In genomic region chr10:71234970-71235681, GRCh38 we compare ENCODE assay signal across 11 cellular contexts. TPM values are rescaled to one million over a fixed set of nuclear protein-coding genes. Genes with fewer than 3 reads are reported as not detected.
DNase-seq lines count a peak whose midpoint lies in the region; ATAC-seq and TF ChIP-seq lines count a peak whose summit lies in the region.
"Had no signal": no experiment of that assay in that cellular context is flagged by ENCODE, and none has a peak within 500 bp of the region (broad histone marks: within the 10 kb centered on the region; RNA-seq: fewer than 3 reads in every experiment).

No MANE protein-coding gene starts in this region.

- H3K36me3 Mint-ChIP-seq in activated T-helper 1 cell treated with anti-CD3 and anti-CD28 coated beads, Interleukin-12 subunit alpha, Interleukin-12 subunit beta, Interleukin-2, Interleukin-4 antibody, amounts not matched to agents 30 ng/mL and 10 ng/mL and 1 ng/mL, durations not matched to agents 14 hours and 24 hours and 36 hours (ENCODE audit: low read depth): no peaks in the 10 kb centered on the region

- peak; percentile 76 for DNase-seq in ELF-1 (ENCODE audit: low read depth, low spot score)
- peak; percentile 52 for DNase-seq in astrocyte of the cerebellum (ENCODE audit: low read depth)
- DNase-seq in iris pigment epithelial cell (ENCODE audit: low read depth): peak; percentile 58
- no peak for DNase-seq in stimulated activated CD4-positive, alpha-beta T cell treated with anti-CD3 and anti-CD28 coated beads, Interleukin-15, amount 100 ng/mL, for 24 hours
- no peak for DNase-seq in activated T-helper 1 cell treated with anti-CD3 and anti-CD28 coated beads, Interleukin-12 subunit alpha, Interleukin-12 subunit beta, Interleukin-2, Interleukin-4 antibody, amounts not matched to agents 30 ng/mL and 10 ng/mL and 1 ng/mL, durations not matched to agents 14 hours and 24 hours and 36 hours (ENCODE audit: low spot score)
- DNase-seq: NCI-H146 had no signal

- intact Hi-C loops in activated T-helper 1 cell treated with anti-CD3 and anti-CD28 coated beads, Interleukin-12 subunit alpha, Interleukin-12 subunit beta, Interleukin-2, Interleukin-4 antibody, amounts not matched to agents 30 ng/mL and 10 ng/mL and 1 ng/mL, durations not matched to agents 14 hours and 24 hours and 36 hours (cut with micrococcal nuclease): no loop called here

- H3K27me3 Mint-ChIP-seq in activated T-helper 1 cell treated with anti-CD3 and anti-CD28 coated beads, Interleukin-12 subunit alpha, Interleukin-12 subunit beta, Interleukin-2, Interleukin-4 antibody, amounts not matched to agents 30 ng/mL and 10 ng/mL and 1 ng/mL, durations not matched to agents 14 hours and 24 hours and 36 hours (ENCODE audit: insufficient read depth): peaks cover 2% of the 10 kb centered on the region

- peak overlapping the region; percentile 41 for H3K9ac ChIP-seq in skeletal muscle satellite cell (ENCODE audit: low read depth, low read length)

- no peak for TF ChIP-seq CTCF in astrocyte of the cerebellum (IDR thresholded peaks at IDR 0.05; ENCODE audit: low read depth, low read length, missing control alignments)

- no peaks in the 10 kb centered on the region for H3K9me3 ChIP-seq in skeletal muscle satellite cell (replicated peaks; ENCODE audit: low read length)

- peak overlapping the region; percentile 52 for H3K4me2 ChIP-seq in skeletal muscle satellite cell (ENCODE audit: low read length)

- ATAC-seq in GM19023 (IDR thresholded peaks at IDR 0.05; ENCODE audit: unreplicated experiment) (no peak), GM21786 (IDR thresholded peaks at IDR 0.05; ENCODE audit: unreplicated experiment) (no peak)

- H3K36me3 ChIP-seq in skeletal muscle satellite cell (ENCODE audit: insufficient read depth, low read length): no peaks in the 10 kb centered on the region

- peaks cover 55% of the 10 kb centered on the region for H3K4me1 ChIP-seq in skeletal muscle satellite cell (ENCODE audit: control insufficient read depth, insufficient read depth, low read length)

- H3K27ac Mint-ChIP-seq in activated T-helper 1 cell treated with anti-CD3 and anti-CD28 coated beads, Interleukin-12 subunit alpha, Interleukin-12 subunit beta, Interleukin-2, Interleukin-4 antibody, amounts not matched to agents 30 ng/mL and 10 ng/mL and 1 ng/mL, durations not matched to agents 14 hours and 24 hours and 36 hours: no peak overlapping the region
- H3K27ac Mint-ChIP-seq: activated T-helper 2 cell treated with anti-CD3 and anti-CD28 coated beads, Interferon-gamma antibody, Interleukin-2, Interleukin-4, amounts not matched to agents 10 μg/mL and 5 μg/mL and 100 μg/mL, durations not matched to agents 14 hours and 24 hours and 36 hours; T-helper 1 cell treated with Interleukin-12 subunit alpha and Interleukin-12 subunit beta and Interleukin-4 antibody, amounts not matched to agents 30 μg/mL and 1 μg/mL, for 36 hours had no signal

- in situ Hi-C loops in astrocyte of the cerebellum (cut with HindIII; ENCODE audit: low sequenced_read_pairs): no loop called here

- no peaks in the 10 kb centered on the region for H3K4me1 Mint-ChIP-seq in activated T-helper 1 cell treated with anti-CD3 and anti-CD28 coated beads, Interleukin-12 subunit alpha, Interleukin-12 subunit beta, Interleukin-2, Interleukin-4 antibody, amounts not matched to agents 30 ng/mL and 10 ng/mL and 1 ng/mL, durations not matched to agents 14 hours and 24 hours and 36 hours (ENCODE audit: low read depth)

- H3K9me3 Mint-ChIP-seq in activated T-helper 1 cell treated with anti-CD3 and anti-CD28 coated beads, Interleukin-12 subunit alpha, Interleukin-12 subunit beta, Interleukin-2, Interleukin-4 antibody, amounts not matched to agents 30 ng/mL and 10 ng/mL and 1 ng/mL, durations not matched to agents 14 hours and 24 hours and 36 hours: no peaks in the 10 kb centered on the region
- H3K9me3 Mint-ChIP-seq: activated T-helper 2 cell treated with anti-CD3 and anti-CD28 coated beads, Interferon-gamma antibody, Interleukin-2, Interleukin-4, amounts not matched to agents 10 μg/mL and 5 μg/mL and 100 μg/mL, durations not matched to agents 14 hours and 24 hours and 36 hours; T-helper 1 cell treated with Interleukin-12 subunit alpha and Interleukin-12 subunit beta and Interleukin-4 antibody, amounts not matched to agents 30 μg/mL and 1 μg/mL, for 36 hours had no signal

- H3K27me3 ChIP-seq in skeletal muscle satellite cell (ENCODE audit: control insufficient read depth, insufficient read depth, low read length): no peaks in the 10 kb centered on the region

- H3K4me3 Mint-ChIP-seq in activated T-helper 1 cell treated with anti-CD3 and anti-CD28 coated beads, Interleukin-12 subunit alpha, Interleukin-12 subunit beta, Interleukin-2, Interleukin-4 antibody, amounts not matched to agents 30 ng/mL and 10 ng/mL and 1 ng/mL, durations not matched to agents 14 hours and 24 hours and 36 hours: no peak overlapping the region
- H3K4me3 Mint-ChIP-seq: T-helper 1 cell treated with Interleukin-12 subunit alpha and Interleukin-12 subunit beta and Interleukin-4 antibody, amounts not matched to agents 30 μg/mL and 1 μg/mL, for 36 hours had no signal

- H3K4me3 ChIP-seq in astrocyte of the cerebellum (ENCODE audit: low read depth, low read length): no peak overlapping the region
- no peak overlapping the region for H3K4me3 ChIP-seq in skeletal muscle satellite cell (ENCODE audit: low read length)

RNA-seq across cellular contexts. Expression of gene UNC5B, which starts 22.8 kb away (rescaled TPM):
- 15.0 and 15.3 TPM in 2 replicates for total RNA-seq in skeletal muscle satellite cell (2012; rRNA removed)
- 0.07 and 0.10 TPM in 2 replicates for total RNA-seq in activated T-helper 1 cell treated with anti-CD3 and anti-CD28 coated beads, Interleukin-12 subunit alpha, Interleukin-12 subunit beta, Interleukin-2, Interleukin-4 antibody, amounts not matched to agents 30 ng/mL and 10 ng/mL and 1 ng/mL, durations not matched to agents 14 hours and 24 hours and 36 hours
- total RNA-seq: activated T-helper 2 cell treated with anti-CD3 and anti-CD28 coated beads, Interferon-gamma antibody, Interleukin-2, Interleukin-4, amounts not matched to agents 10 μg/mL and 5 μg/mL and 100 μg/mL, durations not matched to agents 14 hours and 24 hours and 36 hours had no signal

Comparison
In these comparisons a context has a peak if more than half of its experiments do, and no peak if none do; other contexts are left out.
1. DNase-seq: peak in ELF-1 (single experiment), astrocyte of the cerebellum (single experiment) and iris pigment epithelial cell (single experiment); none in stimulated activated CD4-positive, alpha-beta T cell treated with anti-CD3 and anti-CD28 coated beads, Interleukin-15, amount 100 ng/mL, for 24 hours (single experiment) and activated T-helper 1 cell treated with anti-CD3 and anti-CD28 coated beads, Interleukin-12 subunit alpha, Interleukin-12 subunit beta, Interleukin-2, Interleukin-4 antibody, amounts not matched to agents 30 ng/mL and 10 ng/mL and 1 ng/mL, durations not matched to agents 14 hours and 24 hours and 36 hours (single experiment).